Comparison of ENCODE assay signal across 8 cellular contexts in genomic region chr1:9823693-9823942, GRCh38. TPM values are rescaled to one million over a fixed set of nuclear protein-coding genes. Genes with fewer than 3 reads are reported as not detected.
DNase-seq lines count a peak whose midpoint lies in the region; ATAC-seq and TF ChIP-seq lines count a peak whose summit lies in the region.

No MANE protein-coding gene starts in this region.

- no CpG with 5 or more reads among the region's 40 CpGs for WGBS in iPS DF 6.9 (ENCODE audit: insufficient coverage, insufficient read length)
- 0 to 1% (median 0%) methylated on average over 15 to 40 of the region's 40 CpGs; no CpG with 5 or more reads in 1 of the 5 donors for WGBS in stomach, 5 donors

- no peaks in the 10 kb centered on the region for H3K27me3 Mint-ChIP-seq in CD4-positive, alpha-beta T cell
- H3K27me3 Mint-ChIP-seq in WTC11 (ENCODE audit: low read depth): peaks cover 35% of the 10 kb centered on the region

- CTCF ChIA-PET in CD4-positive, alpha-beta T cell (lab: Charles Lee): interaction anchor here (0.5 kb wide), 1 partner anchor 75 kb away, joined by 5 read pairs; no protein-coding TSS in a partner anchor
- CTCF ChIA-PET in WTC11 (lab: Charles Lee): interaction anchor here (0.6 kb wide), 2 partner anchors 39 to 121 kb away, joined by 3 read pairs; no protein-coding TSS in a partner anchor

- no peak for DNase-seq in CD4-positive, alpha-beta T cell
- no peak for DNase-seq in HFF-Myc (ENCODE audit: extremely low read depth, low read depth)
- DNase-seq in WTC11 (ENCODE audit: low spot score): no peak
- no peak for DNase-seq in iPS DF 6.9 (ENCODE audit: low read depth, low spot score)
- no peak for DNase-seq in stomach
- no peak for DNase-seq in RPMI8226
- no peak for DNase-seq in NCI-H2171 (lab: John Stamatoyannopoulos, UW)

- peak overlapping the region; percentile 92 for H3K4me3 ChIP-seq in HFF-Myc (replicated peaks; ENCODE audit: low read depth, low read length)
- peak overlapping the region; percentile 91; the same call in 1 of the 2 replicates for H3K4me3 ChIP-seq in iPS DF 6.9 (ENCODE audit: low read length)
- peak overlapping the region; percentile 89 to 96 (median 93) for H3K4me3 ChIP-seq in stomach

- no peak for TF ChIP-seq POLR2A in stomach (IDR thresholded peaks at IDR 0.05)

- intact Hi-C loops in CD4-positive, alpha-beta T cell (cut with DNase I, micrococcal nuclease): no loop called here
- intact Hi-C loops in stomach (cut with DNase I; ENCODE audit: low total_unique reads): no loop called here

- no peak overlapping the region for H3K27ac Mint-ChIP-seq in CD4-positive, alpha-beta T cell
- no peak overlapping the region for H3K27ac Mint-ChIP-seq in WTC11

- H3K36me3 Mint-ChIP-seq in CD4-positive, alpha-beta T cell (ENCODE audit: low read depth): peaks cover 11% of the 10 kb centered on the region
- H3K36me3 Mint-ChIP-seq in WTC11: no peaks in the 10 kb centered on the region

- H3K9me3 ChIP-seq in CD4-positive, alpha-beta T cell (ENCODE audit: control insufficient read depth, low read length): no peaks in the 10 kb centered on the region
- H3K9me3 ChIP-seq in iPS DF 6.9 (ENCODE audit: control insufficient read depth, insufficient read depth, low read length): no peaks in the 10 kb centered on the region
- no peaks in the 10 kb centered on the region for H3K9me3 ChIP-seq in stomach

- no peaks in the 10 kb centered on the region for H3K27me3 ChIP-seq in CD4-positive, alpha-beta T cell (ENCODE audit: control insufficient read depth, insufficient read depth, low read length)
- H3K27me3 ChIP-seq in iPS DF 6.9 (ENCODE audit: control insufficient read depth, insufficient read depth, low read length) (peaks cover 6% of the 10 kb centered on the region; the same call in 1 of the 2 replicates), stomach (no peaks in the 10 kb centered on the region)

- H3K27ac ChIP-seq in CD4-positive, alpha-beta T cell (ENCODE audit: low read depth, low read length): no peak overlapping the region
- H3K27ac ChIP-seq in iPS DF 6.9 (ENCODE audit: low read length) (no peak overlapping the region), stomach (peak overlapping the region; percentile 82 to 94 (median 92))

- no peak for ATAC-seq in CD4-positive, alpha-beta T cell (ENCODE audit: poor library complexity)
- peak; percentile 7 for ATAC-seq in WTC11
- ATAC-seq in HG02571 (IDR thresholded peaks at IDR 0.05; ENCODE audit: unreplicated experiment): no peak

- peaks cover 45% of the 10 kb centered on the region for H3K4me1 Mint-ChIP-seq in CD4-positive, alpha-beta T cell (ENCODE audit: low read depth)
- H3K4me1 Mint-ChIP-seq in WTC11: peaks cover 49% of the 10 kb centered on the region

- H3K36me3 ChIP-seq in iPS DF 6.9 (ENCODE audit: control insufficient read depth, insufficient read depth, low read length): no peaks in the 10 kb centered on the region
- no peaks in the 10 kb centered on the region for H3K36me3 ChIP-seq in stomach

- no peaks in the 10 kb centered on the region for H3K9me3 Mint-ChIP-seq in CD4-positive, alpha-beta T cell
- H3K9me3 Mint-ChIP-seq in WTC11: no peaks in the 10 kb centered on the region

- H3K4me3 Mint-ChIP-seq in CD4-positive, alpha-beta T cell: peak overlapping the region; percentile 67
- peak overlapping the region; percentile 31; the same call in 1 of the 2 replicates for H3K4me3 Mint-ChIP-seq in WTC11

- H3K4me1 ChIP-seq in iPS DF 6.9 (ENCODE audit: control insufficient read depth, insufficient read depth, low read length) (peaks cover 7% of the 10 kb centered on the region), stomach (peaks cover 30 to 52% (median 44%) of the 10 kb centered on the region in 4 donors)

- POLR2A ChIA-PET in CD4-positive, alpha-beta T cell (lab: Charles Lee): interaction anchor here (0.6 to 0.9 kb wide), 2 partner anchors 170 to 195 kb away, joined by 3 read pairs; no protein-coding TSS in a partner anchor
- POLR2A ChIA-PET in WTC11 (lab: Charles Lee): no interaction called here

- TF ChIP-seq CTCF in CD4-positive, alpha-beta T cell (IDR thresholded peaks at IDR 0.05): no peak
- no peak for TF ChIP-seq CTCF in HFF-Myc (IDR thresholded peaks at IDR 0.05; ENCODE audit: low read depth, low read length, missing control alignments)
- no peak for TF ChIP-seq CTCF in WTC11 (IDR thresholded peaks at IDR 0.05)
- no peak for TF ChIP-seq CTCF in stomach (IDR thresholded peaks at IDR 0.05)

- TF ChIP-seq EP300 in stomach (IDR thresholded peaks at IDR 0.05): no peak

TF ChIP-seq in WTC11, 78 proteins besides CTCF, POLR2A, EP300 and RAD21:
- TF ChIP-seq FOXK1 (CRISPR knock-in tag; IDR thresholded peaks at IDR 0.05) (0 out of 2 replicates have a peak, but pooled peaks have one; percentile 48), CREM (CRISPR knock-in tag; IDR thresholded peaks at IDR 0.05) (peak; percentile 24; the same call in 1 of the 2 replicates), GTF2I (CRISPR knock-in tag; conservative IDR thresholded peaks at IDR 0.05) (no peak), MYBL2 (CRISPR knock-in tag; IDR thresholded peaks at IDR 0.05) (no peak)
- TF ChIP-seq, protein P1, sequence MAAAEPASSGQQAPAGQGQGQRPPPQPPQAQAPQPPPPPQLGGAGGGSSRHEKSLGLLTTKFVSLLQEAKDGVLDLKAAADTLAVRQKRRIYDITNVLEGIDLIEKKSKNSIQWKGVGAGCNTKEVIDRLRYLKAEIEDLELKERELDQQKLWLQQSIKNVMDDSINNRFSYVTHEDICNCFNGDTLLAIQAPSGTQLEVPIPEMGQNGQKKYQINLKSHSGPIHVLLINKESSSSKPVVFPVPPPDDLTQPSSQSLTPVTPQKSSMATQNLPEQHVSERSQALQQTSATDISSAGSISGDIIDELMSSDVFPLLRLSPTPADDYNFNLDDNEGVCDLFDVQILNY (CRISPR knock-in tag; IDR thresholded peaks at IDR 0.05): peak; percentile 74; the same call in 1 of the 2 replicates

RNA-seq across cellular contexts. Expression of gene CLSTN1, which starts 0.1 kb away (rescaled TPM):
- 10 to 100 TPM; 66.8 to 68.1 TPM for total RNA-seq in CD4-positive, alpha-beta T cell
- total RNA-seq in WTC11 (2021): 119 to 128 TPM (median 124 TPM) in 3 replicates
- total RNA-seq in stomach: 100 to 1,000 TPM in 1 of 5 donors, 10 to 100 TPM in 4; 15.8 to 156 (median 42.6) TPM
- polyA plus RNA-seq in stomach: 10 to 100 TPM; 10.5 to 59.3 (median 18.9) TPM

Comparison
In these comparisons a context has a peak if more than half of its experiments do, and no peak if none do; other contexts are left out.
1. H3K27ac ChIP-seq: peak in stomach (5 of 5); none in CD4-positive, alpha-beta T cell (single experiment) and iPS DF 6.9 (single experiment).
2. Peak in every context shown above with its lines, with median percentiles within 50 percentile points of each other: H3K4me3 ChIP-seq.